ENCODE assay signal across 10 cellular contexts in genomic region chr18:59502222-59502898, GRCh38.
DNase-seq lines count a peak whose midpoint lies in the region; TF ChIP-seq lines count a peak whose summit lies in the region.
"Had no signal": no experiment of that assay in that cellular context is flagged by ENCODE, and none has a peak within 500 bp of the region (broad histone marks: within the 10 kb centered on the region; RNA-seq: fewer than 3 reads in every experiment).

No MANE protein-coding gene starts in this region.

- peaks cover 9% of the 10 kb centered on the region; the same call in 1 of the 2 replicates for H3K9me3 Mint-ChIP-seq in HFFc6

- peaks cover 20% of the 10 kb centered on the region for H3K4me1 ChIP-seq in suprapubic skin

- peaks cover 37% of the 10 kb centered on the region for H3K36me3 Mint-ChIP-seq in HFFc6 (ENCODE audit: low read depth)
- H3K36me3 Mint-ChIP-seq: activated naive CD8-positive, alpha-beta T cell had no signal

- H3K9me3 ChIP-seq in suprapubic skin: no peaks in the 10 kb centered on the region

- DNase-seq in HFFc6: peak; percentile 90
- DNase-seq in brain pericyte (ENCODE audit: low read depth, low spot score): peak; percentile 60
- DNase-seq in kidney epithelial cell (ENCODE audit: low read depth): peak; percentile 18
- DNase-seq in suprapubic skin (ENCODE audit: low spot score in 2 of 2): no peak
- no peak for DNase-seq in HT-29 (ENCODE audit: low spot score)
- DNase-seq in medulla oblongata (ENCODE audit: extremely low spot score): no peak
- no peak for DNase-seq in NCI-H345 treated with DMSO at 0.1 percent for 48 hours (lab: John Stamatoyannopoulos, UW; ENCODE audit: unreplicated experiment)
- DNase-seq in NCI-H748 (lab: John Stamatoyannopoulos, UW; ENCODE audit: unreplicated experiment): no peak
- DNase-seq: NCI-H146 had no signal

- H3K27me3 ChIP-seq in kidney epithelial cell (ENCODE audit: control insufficient read depth, insufficient read depth, low read length) (no peaks in the 10 kb centered on the region), suprapubic skin (no peaks in the 10 kb centered on the region)

- H3K27ac ChIP-seq in suprapubic skin: peak overlapping the region; percentile 55

- 18% methylated on average over 9 of the region's 9 CpGs for WGBS in suprapubic skin

- peaks cover 2% of the 10 kb centered on the region; the same call in 1 of the 2 replicates for H3K27me3 Mint-ChIP-seq in HFFc6 (ENCODE audit: insufficient read depth)

- no peak for TF ChIP-seq EP300 in suprapubic skin (IDR thresholded peaks at IDR 0.05)

- TF ChIP-seq CTCF in HFFc6 (IDR thresholded peaks at IDR 0.05): no peak
- no peak for TF ChIP-seq CTCF in kidney epithelial cell (IDR thresholded peaks at IDR 0.05; ENCODE audit: insufficient read depth, low read length, poor library complexity, severe bottlenecking)
- no peak for TF ChIP-seq CTCF in suprapubic skin (IDR thresholded peaks at IDR 0.05)

- peak overlapping the region; percentile 93 for H3K27ac Mint-ChIP-seq in HFFc6
- H3K27ac Mint-ChIP-seq: activated naive CD8-positive, alpha-beta T cell had no signal

- H3K36me3 ChIP-seq in kidney epithelial cell (ENCODE audit: control insufficient read depth, insufficient read depth, low read length) (no peaks in the 10 kb centered on the region), suprapubic skin (no peaks in the 10 kb centered on the region)

- H3K4me1 Mint-ChIP-seq in HFFc6 (ENCODE audit: low read depth): peaks cover 88% of the 10 kb centered on the region

- H3K4me3 ChIP-seq in kidney epithelial cell (ENCODE audit: low read depth, low read length) (no peak overlapping the region), suprapubic skin (no peak overlapping the region)

- no peak for TF ChIP-seq POLR2A in suprapubic skin (IDR thresholded peaks at IDR 0.05)

- peak overlapping the region; percentile 69 for H3K4me3 Mint-ChIP-seq in HFFc6
- H3K4me3 Mint-ChIP-seq: activated naive CD8-positive, alpha-beta T cell had no signal

Comparison
In these comparisons a context has a peak if more than half of its experiments do, and no peak if none do; other contexts are left out.
1. DNase-seq: peak in HFFc6 (single experiment), brain pericyte (single experiment) and kidney epithelial cell (single experiment); none in suprapubic skin (0 of 2), HT-29 (single experiment), medulla oblongata (single experiment), NCI-H345 treated with DMSO at 0.1 percent for 48 hours (single experiment) and NCI-H748 (single experiment).